ENCODE assay signal across 17 cellular contexts in genomic region chr2:239181601-239182471, GRCh38.
DNase-seq lines count a peak whose midpoint lies in the region; ATAC-seq and TF ChIP-seq lines count a peak whose summit lies in the region.
"Had no signal": no experiment of that assay in that cellular context is flagged by ENCODE, and none has a peak within 500 bp of the region (broad histone marks: within the 10 kb centered on the region; RNA-seq: fewer than 3 reads in every experiment).

No MANE protein-coding gene starts in this region.

- no peaks in the 10 kb centered on the region for H3K4me1 ChIP-seq in Peyer's patch
- H3K4me1 ChIP-seq in gastroesophageal sphincter, result no peaks in the 10 kb centered on the region
- H3K4me1 ChIP-seq: esophagus squamous epithelium had no signal

- no peak for TF ChIP-seq EP300 in gastroesophageal sphincter (IDR thresholded peaks at IDR 0.05)

- 58 to 86% methylated on average over 2 to 4 of the region's 24 CpGs for WGBS in gastroesophageal sphincter (ENCODE audit: low coverage in 1 of 2), 2 donors

- POLR2A ChIA-PET in CD4-positive, alpha-beta T cell (lab: Charles Lee), result no interaction called here

- intact Hi-C loops in CD4-positive, alpha-beta T cell (cut with DNase I, micrococcal nuclease), result no loop called here

- H3K27ac Mint-ChIP-seq in CD4-positive, alpha-beta T cell, result no peak overlapping the region
- H3K27ac Mint-ChIP-seq: activated CD8-positive, alpha-beta T cell treated with anti-CD3 and anti-CD28 coated beads, Interleukin-2, amount 10 ng/mL, durations not matched to agents 7 days and 5 days; activated naive CD4-positive, alpha-beta T cell treated with anti-CD3 and anti-CD28 coated beads, Interleukin-2, amount 50 U/mL, for 72 hours; stimulated activated naive CD8-positive, alpha-beta T cell treated with anti-CD3 and anti-CD28 coated beads, Interleukin-15, Interleukin-2, amounts not matched to agents 100 ng/mL and 50 ng/mL, for 24 hours had no signal

- peak; percentile 41 for ATAC-seq in CD4-positive, alpha-beta T cell (ENCODE audit: poor library complexity)
- ATAC-seq in gastroesophageal sphincter, result no peak
- no peak for ATAC-seq in GM18868 (IDR thresholded peaks at IDR 0.05; ENCODE audit: unreplicated experiment)
- ATAC-seq: activated CD8-positive, alpha-beta T cell treated with anti-CD3 and anti-CD28 coated beads, Interleukin-2, amount 10 ng/mL, durations not matched to agents 7 days and 5 days had no signal

- TF ChIP-seq POLR2A in Peyer's patch (IDR thresholded peaks at IDR 0.05) (no peak), gastroesophageal sphincter (IDR thresholded peaks at IDR 0.05) (no peak)

- H3K27ac ChIP-seq in CD4-positive, alpha-beta T cell (ENCODE audit: low read depth, low read length), result no peak overlapping the region
- H3K27ac ChIP-seq in Peyer's patch (no peak overlapping the region), gastroesophageal sphincter (no peak overlapping the region)
- H3K27ac ChIP-seq: esophagus squamous epithelium had no signal

- H3K4me1 Mint-ChIP-seq in CD4-positive, alpha-beta T cell (ENCODE audit: low read depth), result no peaks in the 10 kb centered on the region

- CTCF ChIA-PET in CD4-positive, alpha-beta T cell (lab: Charles Lee), result no interaction called here

- DNase-seq in CD4-positive, alpha-beta T cell, result peak in 1 of 10 experiments; percentile 20
- DNase-seq in NCI-H1417 (lab: John Stamatoyannopoulos, UW) (peak; percentile 77 to 98 (median 94)), Peyer's patch (peak in 2 of 3 donors; percentile 25 to 30), mesenteric fat pad (ENCODE audit: low spot score) (peak; percentile 80), pons (ENCODE audit: low spot score) (no peak), COLO829 (ENCODE audit: low spot score) (no peak)
- DNase-seq: activated CD8-positive, alpha-beta T cell treated with anti-CD3 and anti-CD28 coated beads, Interleukin-2, amount 10 ng/mL, durations not matched to agents 7 days and 5 days; esophagus squamous epithelium; GDM1; KBM-7; NCI-H446; SHP77; T1000 had no signal

- H3K9me3 Mint-ChIP-seq in CD4-positive, alpha-beta T cell, result no peaks in the 10 kb centered on the region

- no peaks in the 10 kb centered on the region for H3K27me3 Mint-ChIP-seq in CD4-positive, alpha-beta T cell
- H3K27me3 Mint-ChIP-seq: stimulated activated naive CD8-positive, alpha-beta T cell treated with anti-CD3 and anti-CD28 coated beads, Interleukin-15, Interleukin-2, amounts not matched to agents 100 ng/mL and 50 ng/mL, for 24 hours had no signal

- peaks cover 91% of the 10 kb centered on the region for H3K36me3 Mint-ChIP-seq in CD4-positive, alpha-beta T cell (ENCODE audit: low read depth)

- H3K36me3 ChIP-seq in Peyer's patch (peaks cover 0 to 54% (median 0%) of the 10 kb centered on the region in 3 donors), gastroesophageal sphincter (peaks cover 0 to 85% of the 10 kb centered on the region in 2 donors)

- TF ChIP-seq CTCF in CD4-positive, alpha-beta T cell (IDR thresholded peaks at IDR 0.05), result no peak
- TF ChIP-seq CTCF in Peyer's patch (IDR thresholded peaks at IDR 0.05), result no peak
- TF ChIP-seq CTCF in gastroesophageal sphincter (IDR thresholded peaks at IDR 0.05), result no peak

- no peaks in the 10 kb centered on the region for H3K27me3 ChIP-seq in CD4-positive, alpha-beta T cell (ENCODE audit: control insufficient read depth, insufficient read depth, low read length)
- H3K27me3 ChIP-seq in Peyer's patch (no peaks in the 10 kb centered on the region), gastroesophageal sphincter (no peaks in the 10 kb centered on the region)
- H3K27me3 ChIP-seq: esophagus squamous epithelium had no signal

- H3K4me3 ChIP-seq in Peyer's patch (no peak overlapping the region), gastroesophageal sphincter (no peak overlapping the region)
- H3K4me3 ChIP-seq: esophagus squamous epithelium had no signal

- H3K4me3 Mint-ChIP-seq in CD4-positive, alpha-beta T cell, result no peak overlapping the region
- H3K4me3 Mint-ChIP-seq: activated CD8-positive, alpha-beta T cell treated with anti-CD3 and anti-CD28 coated beads, Interleukin-2, amount 10 ng/mL, durations not matched to agents 7 days and 5 days; stimulated activated naive CD8-positive, alpha-beta T cell treated with anti-CD3 and anti-CD28 coated beads, Interleukin-15, Interleukin-2, amounts not matched to agents 100 ng/mL and 50 ng/mL, for 24 hours had no signal

- H3K9me3 ChIP-seq in CD4-positive, alpha-beta T cell (ENCODE audit: control insufficient read depth, low read length), result no peaks in the 10 kb centered on the region
- H3K9me3 ChIP-seq in Peyer's patch (no peaks in the 10 kb centered on the region), gastroesophageal sphincter (no peaks in the 10 kb centered on the region)
- H3K9me3 ChIP-seq: esophagus squamous epithelium had no signal

Comparison
In these comparisons a context has a peak if more than half of its experiments do, and no peak if none do; other contexts are left out.
1. DNase-seq: peak in NCI-H1417 (3 of 3), Peyer's patch (2 of 3) and mesenteric fat pad (single experiment); none in pons (single experiment) and COLO829 (single experiment).